In the genomic region with DNA sequence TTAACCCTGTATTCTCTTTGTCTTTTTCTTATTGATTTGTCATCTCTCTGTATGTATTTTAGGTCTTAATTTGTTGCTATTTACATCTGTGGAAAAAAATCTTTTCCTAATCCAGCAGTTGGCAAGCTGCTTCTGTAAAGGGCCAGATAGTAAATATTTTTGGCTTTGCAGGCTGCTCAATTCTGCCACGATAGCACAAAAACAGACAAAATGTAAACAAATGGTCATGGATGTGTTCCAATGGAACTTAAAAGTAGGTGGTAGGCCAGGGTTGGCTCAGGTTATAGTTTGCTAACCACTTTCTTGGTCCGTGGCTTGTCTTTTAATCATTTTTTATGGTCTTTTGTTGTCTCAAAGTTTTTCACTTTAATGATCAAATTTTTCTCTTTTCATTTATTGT, we compare ENCODE assay signal across 20 cellular contexts.
DNase-seq lines count a peak whose midpoint lies in the region; ATAC-seq and TF ChIP-seq lines count a peak whose summit lies in the region.
"Had no signal": no experiment of that assay in that cellular context is flagged by ENCODE, and none has a peak within 500 bp of the region (broad histone marks: within the 10 kb centered on the region; RNA-seq: fewer than 3 reads in every experiment).

No MANE protein-coding gene starts in this region.

- H3K4me3 Mint-ChIP-seq in HFFc6, result no peak overlapping the region
- H3K4me3 Mint-ChIP-seq: CD8-positive, alpha-beta memory T cell; GM23338 had no signal

- H3K4me1 Mint-ChIP-seq in HFFc6 (ENCODE audit: low read depth), result peaks cover 14% of the 10 kb centered on the region

- H3K4me1 ChIP-seq in adipocyte (ENCODE audit: control insufficient read depth, insufficient read depth, low read length) (no peaks in the 10 kb centered on the region), prostate gland (replicated peaks) (no peaks in the 10 kb centered on the region)

- H3K36me3 ChIP-seq in adipocyte (ENCODE audit: control insufficient read depth, insufficient read depth, low read length, severe bottlenecking) (no peaks in the 10 kb centered on the region), prostate gland (no peaks in the 10 kb centered on the region)
- H3K36me3 ChIP-seq: BLaER1 treated with 17β-estradiol and CSF1 and Interleukin-3, amounts not matched to agents 10 nM and 100 nM had no signal

- H3K4me3 ChIP-seq in adipocyte (ENCODE audit: low read length) (no peak overlapping the region), prostate gland (no peak overlapping the region)
- H3K4me3 ChIP-seq: BLaER1 treated with 17β-estradiol and CSF1 and Interleukin-3, amounts not matched to agents 10 nM and 100 nM; GM23338 had no signal

- H3K9ac ChIP-seq in adipocyte (ENCODE audit: low read length), result no peak overlapping the region
- H3K9ac ChIP-seq: BLaER1 treated with 17β-estradiol and CSF1 and Interleukin-3, amounts not matched to agents 10 nM and 100 nM had no signal

- H3K27me3 ChIP-seq in adipocyte (replicated peaks; ENCODE audit: control insufficient read depth, insufficient read depth, low read length) (peaks cover 8% of the 10 kb centered on the region), prostate gland (replicated peaks; ENCODE audit: insufficient read depth) (no peaks in the 10 kb centered on the region)
- H3K27me3 ChIP-seq: BLaER1 treated with 17β-estradiol and CSF1 and Interleukin-3, amounts not matched to agents 10 nM and 100 nM had no signal

- H3K36me3 Mint-ChIP-seq in HFFc6 (ENCODE audit: low read depth), result no peaks in the 10 kb centered on the region

- 13% methylated on average over 2 of the region's 2 CpGs for WGBS in prostate gland

- H3K27ac Mint-ChIP-seq in HFFc6, result no peak overlapping the region
- H3K27ac Mint-ChIP-seq: CD8-positive, alpha-beta memory T cell; GM23338 had no signal

- H3K9me3 ChIP-seq in adipocyte (ENCODE audit: control insufficient read depth, low read length) (no peaks in the 10 kb centered on the region), prostate gland (no peaks in the 10 kb centered on the region)
- H3K9me3 ChIP-seq: BLaER1 treated with 17β-estradiol and CSF1 and Interleukin-3, amounts not matched to agents 10 nM and 100 nM had no signal

- peak; percentile 87 for ATAC-seq in left lobe of liver
- ATAC-seq: GM23338 had no signal

- H3K27ac ChIP-seq in C4-2B (peak overlapping the region; percentile 30; the same call in 1 of the 2 replicates), prostate gland (no peak overlapping the region)
- H3K27ac ChIP-seq: BLaER1 treated with 17β-estradiol and CSF1 and Interleukin-3, amounts not matched to agents 10 nM and 100 nM; HL-60 had no signal

- H3K9me3 Mint-ChIP-seq in HFFc6, result no peaks in the 10 kb centered on the region

- no peak for TF ChIP-seq POLR2A in prostate gland (IDR thresholded peaks at IDR 0.05)

- DNase-seq in HFFc6 (peak; percentile 12), adipocyte (ENCODE audit: low read depth) (peak; percentile 44), left lobe of liver (ENCODE audit: low spot score) (no peak), prostate gland (ENCODE audit: low spot score) (no peak), AG08396 (ENCODE audit: low spot score) (no peak), SIG-M5 treated with dmso at 0.1 percent for 504 hours (lab: John Stamatoyannopoulos, UW; ENCODE audit: unreplicated experiment) (no peak)
- DNase-seq: CD8-positive, alpha-beta memory T cell; EL; GF-D8; HCEC 1CT; KG1; NCI-H1694 treated with DMSO at 0.1 percent for 48 hours; NCI-H2107; NCI-H226; NCI-H524 treated with DMSO at 0.1 percent for 48 hours; Right ventricle myocardium superior had no signal

- intact Hi-C loops in prostate gland (cut with DNase I), result no loop called here

- H3K27me3 Mint-ChIP-seq in HFFc6 (ENCODE audit: insufficient read depth), result no peaks in the 10 kb centered on the region; the same call in 1 of the 2 replicates
- H3K27me3 Mint-ChIP-seq: CD8-positive, alpha-beta memory T cell had no signal

- no peak for TF ChIP-seq CTCF in C4-2B (conservative IDR thresholded peaks at IDR 0.05)
- no peak for TF ChIP-seq CTCF in HFFc6 (IDR thresholded peaks at IDR 0.05)
- TF ChIP-seq CTCF in prostate gland (IDR thresholded peaks at IDR 0.05), result no peak

Comparison
In these comparisons a context has a peak if more than half of its experiments do, and no peak if none do; other contexts are left out.
1. DNase-seq: peak in HFFc6 (single experiment) and adipocyte (single experiment); none in left lobe of liver (single experiment), prostate gland (single experiment), AG08396 (single experiment) and SIG-M5 treated with dmso at 0.1 percent for 504 hours (single experiment).